ENCODE assay signal across 8 cellular contexts in the genomic region with DNA sequence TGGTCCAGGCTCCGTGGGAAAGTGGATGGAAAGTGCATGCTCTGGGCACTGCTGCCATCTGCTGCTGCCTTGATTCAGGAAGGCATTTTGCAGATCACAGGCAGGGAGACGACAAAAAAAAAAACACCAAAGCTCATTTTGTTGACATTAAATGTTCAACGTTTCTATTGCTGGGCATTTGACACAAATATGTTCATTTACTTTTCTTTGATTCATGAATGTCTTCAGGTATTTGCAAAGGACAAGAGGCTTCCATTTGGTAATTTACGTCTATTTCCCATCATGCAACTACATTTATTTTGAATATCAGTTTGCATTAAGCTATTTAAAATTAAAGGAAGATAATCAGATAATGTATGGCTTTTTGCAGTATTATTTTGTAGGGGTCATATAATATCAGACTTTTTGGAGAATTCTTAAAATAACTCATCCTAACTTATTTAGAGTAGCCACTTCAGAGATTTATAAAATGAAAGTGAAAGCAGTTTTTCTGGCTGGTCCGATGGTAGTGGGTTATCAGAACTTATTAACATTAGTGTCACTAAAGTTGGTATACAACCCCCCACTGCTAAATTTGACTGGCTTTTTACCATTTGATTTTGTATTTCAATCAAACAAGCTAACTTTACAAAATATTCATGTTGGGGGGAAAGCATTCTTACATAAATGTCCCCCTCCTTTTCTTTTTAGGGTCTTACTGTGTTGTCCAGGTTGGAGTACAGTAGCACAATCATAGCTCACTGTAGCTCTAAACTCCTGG.
DNase-seq lines count a peak whose midpoint lies in the region; ATAC-seq, FAIRE-seq and TF ChIP-seq lines count a peak whose summit lies in the region.

No MANE protein-coding gene starts in this region.

- POLR2A ChIA-PET in activated naive CD8-positive, alpha-beta T cell treated with anti-CD3 and anti-CD28 coated beads, Interleukin-2, amount 10 ng/mL, durations not matched to agents 7 days and 5 days (lab: Charles Lee): interaction anchor here (0.7 to 1.8 kb wide), 5 partner anchors 20 to 265 kb away, joined by 3 to 8 read pairs (median 4); a partner anchor contains a TSS

- H3K27me3 Mint-ChIP-seq in activated naive CD8-positive, alpha-beta T cell treated with anti-CD3 and anti-CD28 coated beads, Interleukin-2, amount 10 ng/mL, durations not matched to agents 7 days and 5 days: no peaks in the 10 kb centered on the region
- H3K27me3 Mint-ChIP-seq in osteocyte (ENCODE audit: unreplicated experiment): no peaks in the 10 kb centered on the region

- no peak overlapping the region for H3K27ac ChIP-seq in RWPE2 (ENCODE audit: poor library complexity, severe bottlenecking)

- peak; percentile 97 for TF ChIP-seq CTCF in RWPE2 (IDR thresholded peaks at IDR 0.05; ENCODE audit: poor library complexity, severe bottlenecking)
- TF ChIP-seq CTCF in osteocyte (IDR thresholded peaks at IDR 0.05): peak; percentile 95

- H3K9me3 ChIP-seq in RWPE2 (ENCODE audit: severe bottlenecking): no peaks in the 10 kb centered on the region

- DNase-seq in Daoy (ENCODE audit: low read depth) (peak; percentile 82), Kasumi-1 (lab: John Stamatoyannopoulos, UW) (peak; percentile 64 to 84), RWPE2 (ENCODE audit: low spot score) (no peak), head of caudate nucleus (peak; percentile 62 to 92 (median 81)), osteocyte (ENCODE audit: extremely low spot score, unreplicated experiment) (no peak), urothelium cell line (ENCODE audit: low spot score) (peak; percentile 21)
- DNase-seq in activated naive CD8-positive, alpha-beta T cell treated with anti-CD3 and anti-CD28 coated beads, Interleukin-2, amount 10 ng/mL, durations not matched to agents 7 days and 5 days: peak; percentile 60

- intact Hi-C loops in head of caudate nucleus (cut with DNase I): loop anchor here (5.0 to 10.0 kb wide), 3 partner anchors 258 to 461 kb away; no protein-coding TSS in a partner anchor

- peak overlapping the region; percentile 39 for H3K4me3 ChIP-seq in RWPE2 (ENCODE audit: severe bottlenecking)

- ATAC-seq in GM21717 (IDR thresholded peaks at IDR 0.05; ENCODE audit: unreplicated experiment): peak; percentile 54
- ATAC-seq in RWPE2 (ENCODE audit: low read depth): peak; percentile 40; the same call in 1 of the 3 replicates
- ATAC-seq in activated naive CD8-positive, alpha-beta T cell treated with anti-CD3 and anti-CD28 coated beads, Interleukin-2, amount 10 ng/mL, durations not matched to agents 7 days and 5 days (ENCODE audit: low read depth): peak; percentile 59

- H3K27me3 ChIP-seq in RWPE2 (ENCODE audit: insufficient read depth, poor library complexity, severe bottlenecking): no peaks in the 10 kb centered on the region

- no peak for FAIRE-seq in urothelium cell line (lab: Jason Lieb, UNC)

- no peaks in the 10 kb centered on the region for H3K36me3 Mint-ChIP-seq in activated naive CD8-positive, alpha-beta T cell treated with anti-CD3 and anti-CD28 coated beads, Interleukin-2, amount 10 ng/mL, durations not matched to agents 7 days and 5 days
- no peaks in the 10 kb centered on the region for H3K36me3 Mint-ChIP-seq in osteocyte (ENCODE audit: unreplicated experiment)

- H3K4me1 Mint-ChIP-seq in activated naive CD8-positive, alpha-beta T cell treated with anti-CD3 and anti-CD28 coated beads, Interleukin-2, amount 10 ng/mL, durations not matched to agents 7 days and 5 days: peaks cover 19% of the 10 kb centered on the region
- H3K4me1 Mint-ChIP-seq in osteocyte (ENCODE audit: unreplicated experiment): peaks cover 22% of the 10 kb centered on the region

- peak overlapping the region; percentile 85 for H3K27ac Mint-ChIP-seq in activated naive CD8-positive, alpha-beta T cell treated with anti-CD3 and anti-CD28 coated beads, Interleukin-2, amount 10 ng/mL, durations not matched to agents 7 days and 5 days
- H3K27ac Mint-ChIP-seq in osteocyte (ENCODE audit: unreplicated experiment): peak overlapping the region; percentile 84

- H3K9me3 Mint-ChIP-seq in activated naive CD8-positive, alpha-beta T cell treated with anti-CD3 and anti-CD28 coated beads, Interleukin-2, amount 10 ng/mL, durations not matched to agents 7 days and 5 days: no peaks in the 10 kb centered on the region
- no peaks in the 10 kb centered on the region for H3K9me3 Mint-ChIP-seq in osteocyte (ENCODE audit: unreplicated experiment)

- H3K4me1 ChIP-seq in RWPE2 (ENCODE audit: insufficient read depth, poor library complexity, severe bottlenecking): no peaks in the 10 kb centered on the region

- H3K4me3 Mint-ChIP-seq in activated naive CD8-positive, alpha-beta T cell treated with anti-CD3 and anti-CD28 coated beads, Interleukin-2, amount 10 ng/mL, durations not matched to agents 7 days and 5 days: peak overlapping the region; percentile 90
- peak overlapping the region; percentile 92 for H3K4me3 Mint-ChIP-seq in osteocyte (ENCODE audit: unreplicated experiment)

- no peaks in the 10 kb centered on the region for H3K36me3 ChIP-seq in RWPE2 (ENCODE audit: low read depth)

Comparison
In these comparisons a context has a peak if more than half of its experiments do, and no peak if none do; other contexts are left out.
1. DNase-seq: peak in Daoy (single experiment), Kasumi-1 (2 of 2), activated naive CD8-positive, alpha-beta T cell treated with anti-CD3 and anti-CD28 coated beads, Interleukin-2, amount 10 ng/mL, durations not matched to agents 7 days and 5 days (single experiment), head of caudate nucleus (42 of 42) and urothelium cell line (single experiment); none in RWPE2 (single experiment) and osteocyte (single experiment).
2. Peak in every context shown above with its lines, with median percentiles within 50 percentile points of each other: ATAC-seq.